ENCODE assay signal across 8 cellular contexts in genomic region chr17:22600904-22601303, GRCh38.
DNase-seq lines count a peak whose midpoint lies in the region; ATAC-seq and TF ChIP-seq lines count a peak whose summit lies in the region.
"Not testable (repeated sequence)": the region's sequence is repeated elsewhere in the genome, so short reads cannot be mapped to it uniquely, and the experiment has no call there.

No MANE protein-coding gene starts in this region.

- H3K9me3 ChIP-seq in BE2C; Panc1 (ENCODE audit: control insufficient read depth, insufficient read depth, low read depth, low read length): not testable (repeated sequence)

- not testable (repeated sequence) for H2AK5ac ChIP-seq in mesendoderm (ENCODE audit: low read length)

- H3K36me3 ChIP-seq in BE2C; Panc1 (ENCODE audit: control insufficient read depth, insufficient read depth, low read length); mesendoderm (ENCODE audit: control insufficient read depth, insufficient read depth, low read length): not testable (repeated sequence)

- in situ Hi-C loops in Panc1 (cut with HindIII; ENCODE audit: low pct_unique_long_range_greater_than_20kb, low sequenced_read_pairs): not testable (repeated sequence)

- POLR2A ChIA-PET in Panc1 (lab: Charles Lee): not testable (repeated sequence)

- no CpG with 5 or more reads among the region's 2 CpGs for WGBS in mesendoderm (ENCODE audit: extremely low coverage, insufficient coverage, low lambda C conversion rate)

- H3K9ac ChIP-seq in mesendoderm (ENCODE audit: low read length): not testable (repeated sequence)

- DNase-seq in BE2C (peak; percentile 4), LoVo (ENCODE audit: low spot score) (peak; percentile 16), NCI-H2171 (lab: John Stamatoyannopoulos, UW) (peak; percentile 12), amniotic epithelial cell (ENCODE audit: low read depth) (peak; percentile 0), fibroblast of villous mesenchyme (ENCODE audit: low read depth) (peak; percentile 0), mesendoderm (peak; percentile 38)
- not testable (repeated sequence) for DNase-seq in GM12864 (ENCODE audit: low read depth); Panc1 (ENCODE audit: low read depth, low spot score)

- not testable (repeated sequence) for H3K23ac ChIP-seq in mesendoderm (ENCODE audit: low read length)

- H3K27me3 ChIP-seq in BE2C; Panc1 (ENCODE audit: control insufficient read depth, insufficient read depth, low read length); mesendoderm (ENCODE audit: insufficient read depth, low read length, poor library complexity): not testable (repeated sequence)

- H3K4me2 ChIP-seq in mesendoderm (ENCODE audit: low read length): not testable (repeated sequence)

- not testable (repeated sequence) for H3K56ac ChIP-seq in mesendoderm (ENCODE audit: low read length)

- H3K4ac ChIP-seq in mesendoderm (ENCODE audit: low read depth, low read length): not testable (repeated sequence)

- H3K27ac ChIP-seq in Panc1 (ENCODE audit: low read length); mesendoderm (ENCODE audit: low read depth, low read length): not testable (repeated sequence)

- H4K8ac ChIP-seq in mesendoderm (ENCODE audit: low read depth, low read length): not testable (repeated sequence)

- intact Hi-C loops in Panc1 (cut with micrococcal nuclease; ENCODE audit: unreplicated experiment): not testable (repeated sequence)

- not testable (repeated sequence) for H2BK5ac ChIP-seq in mesendoderm (ENCODE audit: low read length)

- H3K18ac ChIP-seq in mesendoderm (ENCODE audit: low read length): not testable (repeated sequence)

- not testable (repeated sequence) for H3K4me1 ChIP-seq in BE2C; Panc1 (ENCODE audit: control insufficient read depth, insufficient read depth, low read length); mesendoderm (ENCODE audit: control insufficient read depth, low read depth, low read length)

- CTCF ChIA-PET in Panc1 (lab: Charles Lee): not testable (repeated sequence)

- ATAC-seq in Panc1: not testable (repeated sequence)

- H2BK120ac ChIP-seq in mesendoderm (ENCODE audit: low read depth, low read length): not testable (repeated sequence)

- TF ChIP-seq CTCF in BE2C (IDR thresholded peaks at IDR 0.05; ENCODE audit: low read depth, low read length): peak; percentile 22; the same call in 1 of the 2 replicates
- TF ChIP-seq CTCF in GM12864 (IDR thresholded peaks at IDR 0.05; ENCODE audit: low read depth, low read length, missing control alignments): peak; percentile 4
- TF ChIP-seq CTCF in Panc1 (IDR thresholded peaks at IDR 0.05): peak; percentile 59; the same call in 1 of the 2 replicates
- not testable (repeated sequence) for TF ChIP-seq CTCF in fibroblast of villous mesenchyme (IDR thresholded peaks at IDR 0.05; ENCODE audit: insufficient read depth, low read depth, low read length)

- not testable (repeated sequence) for H4K5ac ChIP-seq in mesendoderm (ENCODE audit: low read length)

- H2BK15ac ChIP-seq in mesendoderm (replicated peaks; ENCODE audit: low read depth): not testable (repeated sequence)

- H3K4me3 ChIP-seq in BE2C (ENCODE audit: low read depth, low read length); GM12864 (ENCODE audit: low read depth, low read length); Panc1 (ENCODE audit: low read depth in 2 of 2, low read length in 2 of 2); fibroblast of villous mesenchyme (ENCODE audit: low read depth, low read length); mesendoderm (ENCODE audit: low read length): not testable (repeated sequence)

- H3K79me2 ChIP-seq in mesendoderm (ENCODE audit: control insufficient read depth, insufficient read depth, low read length): not testable (repeated sequence)

- not testable (repeated sequence) for H3K79me1 ChIP-seq in mesendoderm (ENCODE audit: low read length)

- not testable (repeated sequence) for BruUV-seq in Panc1 (replicated peaks; lab: Mats Ljungman, UMichigan)
